Comparison of ENCODE assay signal across 15 cellular contexts in genomic region chr17:66331038-66331816, GRCh38. TPM values are rescaled to one million over a fixed set of nuclear protein-coding genes. Genes with fewer than 3 reads are reported as not detected.
DNase-seq lines count a peak whose midpoint lies in the region; ATAC-seq and TF ChIP-seq lines count a peak whose summit lies in the region.
"Had no signal": no experiment of that assay in that cellular context is flagged by ENCODE, and none has a peak within 500 bp of the region (broad histone marks: within the 10 kb centered on the region; RNA-seq: fewer than 3 reads in every experiment).

No MANE protein-coding gene starts in this region.

- peak; percentile 82 for ATAC-seq in activated T-helper 17 cell treated with anti-CD3 and anti-CD28 coated beads, Interleukin-2, amount 50 U/mL, for 72 hours (replicated peaks)
- ATAC-seq in natural killer cell (peak; percentile 42 to 75 (median 64)), GM19035 (IDR thresholded peaks at IDR 0.05; ENCODE audit: unreplicated experiment) (no peak)
- ATAC-seq: PC-3 had no signal

- no peaks in the 10 kb centered on the region for H3K9me3 Mint-ChIP-seq in activated T-helper 17 cell treated with anti-CD3 and anti-CD28 coated beads, Interleukin-2, amount 50 U/mL, for 72 hours
- H3K9me3 Mint-ChIP-seq in natural killer cell: no peaks in the 10 kb centered on the region
- H3K9me3 Mint-ChIP-seq: neural progenitor cell had no signal

- peak; percentile 32 for DNase-seq in activated CD4-positive, alpha-beta T cell treated with anti-CD3 and anti-CD28 coated beads for 48 hours
- DNase-seq in activated CD4-positive, alpha-beta T cell treated with anti-CD3 and anti-CD28 coated beads for 1 hour: no peak
- DNase-seq in NB4 (ENCODE audit: low read depth): peak; percentile 32
- no peak for DNase-seq in natural killer cell
- DNase-seq in epidermal melanocyte (ENCODE audit: insufficient read length, low spot score): no peak
- DNase-seq in AG20443 (ENCODE audit: low spot score): no peak
- DNase-seq: caudate nucleus, heart right ventricle, NCI-H1092 treated with DMSO at 0.1 percent for 48 hours, NCI-H2227 treated with DMSO at 0.1 percent for 48 hours, PC-3, testis had no signal

- peaks cover 49% of the 10 kb centered on the region for H3K4me1 Mint-ChIP-seq in activated T-helper 17 cell treated with anti-CD3 and anti-CD28 coated beads, Interleukin-2, amount 50 U/mL, for 72 hours
- H3K4me1 Mint-ChIP-seq in natural killer cell: peaks cover 18 to 23% of the 10 kb centered on the region in 2 donors
- H3K4me1 Mint-ChIP-seq: neural progenitor cell had no signal

- H3K27me3 Mint-ChIP-seq in activated T-helper 17 cell treated with anti-CD3 and anti-CD28 coated beads, Interleukin-2, amount 50 U/mL, for 72 hours: no peaks in the 10 kb centered on the region
- no peaks in the 10 kb centered on the region for H3K27me3 Mint-ChIP-seq in natural killer cell (ENCODE audit: low read depth in 2 of 2)

- intact Hi-C loops in natural killer cell (cut with micrococcal nuclease): no loop called here

- TF ChIP-seq POLR2A in NB4 (IDR thresholded peaks at IDR 0.05; ENCODE audit: extremely low read depth, insufficient read length): no peak

- H3K4me3 ChIP-seq in NB4 (ENCODE audit: low read depth, low read length): no peak overlapping the region
- H3K4me3 ChIP-seq: heart right ventricle, neural progenitor cell, testis had no signal

- peaks cover 41% of the 10 kb centered on the region for H3K36me3 Mint-ChIP-seq in activated T-helper 17 cell treated with anti-CD3 and anti-CD28 coated beads, Interleukin-2, amount 50 U/mL, for 72 hours (ENCODE audit: low read depth)
- no peaks in the 10 kb centered on the region for H3K36me3 Mint-ChIP-seq in natural killer cell

- TF ChIP-seq CTCF in NB4 (IDR thresholded peaks at IDR 0.05; ENCODE audit: low read depth, low read length) (no peak), natural killer cell (IDR thresholded peaks at IDR 0.05) (no peak)

- peak overlapping the region; percentile 84 for H3K27ac Mint-ChIP-seq in activated T-helper 17 cell treated with anti-CD3 and anti-CD28 coated beads, Interleukin-2, amount 50 U/mL, for 72 hours
- peak overlapping the region; percentile 47 to 89 for H3K27ac Mint-ChIP-seq in natural killer cell
- H3K27ac Mint-ChIP-seq: neural progenitor cell had no signal

- H3K4me3 Mint-ChIP-seq in activated T-helper 17 cell treated with anti-CD3 and anti-CD28 coated beads, Interleukin-2, amount 50 U/mL, for 72 hours: peak overlapping the region; percentile 81
- H3K4me3 Mint-ChIP-seq in natural killer cell: peak overlapping the region; percentile 35
- H3K4me3 Mint-ChIP-seq: neural progenitor cell had no signal

RNA-seq across cellular contexts. Expression of gene PRKCA, which starts 28.8 kb away (rescaled TPM):
- 10 to 100 TPM; 58.2 to 86.0 TPM for total RNA-seq in activated T-helper 17 cell treated with anti-CD3 and anti-CD28 coated beads, Interleukin-2, amount 50 U/mL, for 72 hours
- 10 to 100 TPM; 19.6 to 29.0 (median 20.4) TPM for total RNA-seq in natural killer cell

Comparison
In these comparisons a context has a peak if more than half of its experiments do, and no peak if none do; other contexts are left out.
1. DNase-seq: peak in activated CD4-positive, alpha-beta T cell treated with anti-CD3 and anti-CD28 coated beads for 48 hours (single experiment) and NB4 (single experiment); none in activated CD4-positive, alpha-beta T cell treated with anti-CD3 and anti-CD28 coated beads for 1 hour (single experiment), natural killer cell (single experiment), epidermal melanocyte (single experiment) and AG20443 (single experiment).